ENCODE assay signal across 8 cellular contexts in genomic region chrX:2498781-2499302, GRCh38. TPM values are rescaled to one million over a fixed set of nuclear protein-coding genes. Genes with fewer than 3 reads are reported as not detected.
DNase-seq lines count a peak whose midpoint lies in the region; ATAC-seq lines count a peak whose summit lies in the region.

No MANE protein-coding gene starts in this region.

- H3K9ac ChIP-seq in adipocyte (ENCODE audit: low read length): peak overlapping the region; percentile 92

- H3K9me3 ChIP-seq in HAP-1: no peaks in the 10 kb centered on the region
- H3K9me3 ChIP-seq in adipocyte (ENCODE audit: control insufficient read depth, low read length): no peaks in the 10 kb centered on the region
- no peaks in the 10 kb centered on the region for H3K9me3 ChIP-seq in right cardiac atrium (ENCODE audit: control insufficient read depth, low read length)

- peak; percentile 86 to 96 for DNase-seq in HAP-1 (ENCODE audit: low spot score in 2 of 2)
- DNase-seq in adipocyte (ENCODE audit: low read depth): peak; percentile 56
- DNase-seq in right cardiac atrium: peak in 1 of 3 donors; percentile 71
- no peak for DNase-seq in skeletal muscle cell (ENCODE audit: low read depth)
- no peak for DNase-seq in NCI-H82 (lab: John Stamatoyannopoulos, UW)
- no peak for DNase-seq in NCI-H82 treated with DMSO at 0.1 percent for 48 hours (lab: John Stamatoyannopoulos, UW; ENCODE audit: unreplicated experiment)
- no peak for DNase-seq in NCI-H226

- peaks cover 28% of the 10 kb centered on the region for H3K4me1 ChIP-seq in HAP-1
- H3K4me1 ChIP-seq in adipocyte (ENCODE audit: control insufficient read depth, insufficient read depth, low read length): peaks cover 30% of the 10 kb centered on the region
- H3K4me1 ChIP-seq in right cardiac atrium (ENCODE audit: control insufficient read depth, insufficient read depth, low read length): peaks cover 2% of the 10 kb centered on the region

- H3K36me3 ChIP-seq in HAP-1 (replicated peaks) (peaks cover 7% of the 10 kb centered on the region), adipocyte (ENCODE audit: control insufficient read depth, insufficient read depth, low read length, severe bottlenecking) (peaks cover 7% of the 10 kb centered on the region)

- intact Hi-C loops in right cardiac atrium (cut with DNase I): loop anchor here in 1 of 4 donors (10.0 kb wide), 1 partner anchor 144 kb away; no protein-coding TSS in a partner anchor

- in situ Hi-C loops in HAP-1 (cut with MboI; ENCODE audit: low sequenced_read_pairs): no loop called here

- WGBS in right cardiac atrium: 13% methylated on average over 10 of the region's 10 CpGs

- H3K27me3 ChIP-seq in HAP-1 (ENCODE audit: low read depth): no peaks in the 10 kb centered on the region
- no peaks in the 10 kb centered on the region for H3K27me3 ChIP-seq in adipocyte (replicated peaks; ENCODE audit: control insufficient read depth, insufficient read depth, low read length)
- no peaks in the 10 kb centered on the region for H3K27me3 ChIP-seq in right cardiac atrium (ENCODE audit: control insufficient read depth, insufficient read depth)

- ATAC-seq in right cardiac atrium (peak; percentile 23 to 61), HG03097 (IDR thresholded peaks at IDR 0.05; ENCODE audit: low FRiP score, unreplicated experiment) (no peak)

- peak overlapping the region; percentile 89 for H3K27ac ChIP-seq in right cardiac atrium (ENCODE audit: low read length)

- H3K4me3 ChIP-seq in HAP-1 (peak overlapping the region; percentile 61), adipocyte (ENCODE audit: low read length) (peak overlapping the region; percentile 90), right cardiac atrium (ENCODE audit: low read length) (peak overlapping the region; percentile 100), skeletal muscle cell (ENCODE audit: low read depth, low read length) (peak overlapping the region; percentile 79)

RNA-seq across cellular contexts. Expression of gene DHRSX, which starts 1.9 kb away (rescaled TPM):
- total RNA-seq in right cardiac atrium: 10 to 100 TPM; 24.1 to 43.7 (median 34.0) TPM
- polyA plus RNA-seq in right cardiac atrium: 22.2 TPM

RNA-seq across cellular contexts. Expression of gene ZBED1, which starts 1.9 kb away (rescaled TPM):
- 10 to 100 TPM; 25.6 to 61.6 (median 33.1) TPM for total RNA-seq in right cardiac atrium
- polyA plus RNA-seq in right cardiac atrium: 29.4 TPM

Comparison
In these comparisons a context has a peak if more than half of its experiments do, and no peak if none do; other contexts are left out.
1. DNase-seq: peak in HAP-1 (2 of 2) and adipocyte (single experiment); none in skeletal muscle cell (single experiment), NCI-H82 (single experiment), NCI-H82 treated with DMSO at 0.1 percent for 48 hours (single experiment) and NCI-H226 (single experiment).
2. Peak in every context shown above with its lines, with median percentiles within 50 percentile points of each other: H3K4me3 ChIP-seq.